In the genomic region with DNA sequence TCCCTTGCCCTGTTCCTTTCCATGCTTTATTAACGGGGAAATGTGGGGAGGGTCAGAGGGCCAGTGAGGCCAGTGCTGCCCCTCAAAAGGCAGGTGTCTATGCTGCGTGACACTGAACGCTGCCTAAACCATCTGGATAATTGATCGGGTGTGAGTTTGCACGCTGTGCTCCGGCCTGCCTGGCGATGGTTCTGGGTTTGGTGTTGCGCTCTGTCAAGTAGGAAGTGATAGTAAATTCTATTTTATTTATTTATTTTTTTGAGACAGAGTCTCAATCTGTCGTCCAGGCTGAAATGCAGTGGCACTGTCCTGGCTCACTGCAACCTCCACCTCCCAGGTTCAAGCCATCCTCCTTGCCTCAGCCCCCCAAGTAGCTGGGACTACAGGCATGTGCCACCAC, we compare ENCODE assay signal across 26 cellular contexts.
"Had no signal": no experiment of that assay in that cellular context is flagged by ENCODE, and none has a peak within 500 bp of the region (broad histone marks: within the 10 kb centered on the region; RNA-seq: fewer than 3 reads in every experiment).

No MANE protein-coding gene starts in this region.

- H3K27me3 ChIP-seq: ascending aorta, brain microvascular endothelial cell, esophagus squamous epithelium, left lung, tibial nerve had no signal

- H3K4me1 Mint-ChIP-seq: activated naive CD4-positive, alpha-beta T cell treated with anti-CD3 and anti-CD28 coated beads, Interleukin-2, amount 10 ng/mL, durations not matched to agents 7 days and 5 days had no signal

- DNase-seq: activated CD4-positive, alpha-beta T cell treated with anti-CD3 and anti-CD28 coated beads for 48 hours; activated CD4-positive, alpha-beta T cell treated with anti-CD3 and anti-CD28 coated beads, Interleukin-2, amount 50 U/mL, for 48 hours; activated CD8-positive, alpha-beta memory T cell treated with anti-CD3 and anti-CD28 coated beads for 24 hours; activated gamma-delta T cell; activated naive CD4-positive, alpha-beta T cell treated with anti-CD3 and anti-CD28 coated beads, Interleukin-2, amount 10 ng/mL, durations not matched to agents 7 days and 5 days; activated naive CD8-positive, alpha-beta T cell treated with anti-CD3 and anti-CD28 coated beads, Interleukin-2, amount 10 ng/mL, durations not matched to agents 7 days and 5 days; brain microvascular endothelial cell; effector CD4-positive, alpha-beta T cell; esophagus squamous epithelium; foreskin melanocyte; mucosa of descending colon; occipital lobe; right cardiac atrium; stimulated activated CD4-positive, alpha-beta T cell treated with anti-CD3 and anti-CD28 coated beads, Interleukin-15, amount 100 ng/mL, for 24 hours; stimulated activated CD4-positive, alpha-beta T cell treated with anti-CD3 and anti-CD28 coated beads, Interleukin-2, amount 100 ng/mL, for 24 hours; stimulated activated naive CD4-positive, alpha-beta T cell; T-helper 1 cell had no signal

- H3K4me3 ChIP-seq: ascending aorta, esophagus squamous epithelium, left lung, lower lobe of right lung, mucosa of descending colon, tibial nerve had no signal

- H3K27ac ChIP-seq: ascending aorta, brain microvascular endothelial cell, epithelial cell of prostate, esophagus squamous epithelium, left lung, lower lobe of right lung, parathyroid adenoma, tibial nerve had no signal

- H3K9me3 ChIP-seq: ascending aorta, esophagus squamous epithelium, left lung, lower lobe of right lung, mucosa of descending colon, tibial nerve had no signal

- H3K36me3 Mint-ChIP-seq: activated naive CD8-positive, alpha-beta T cell treated with anti-CD3 and anti-CD28 coated beads, Interleukin-2, amount 10 ng/mL, durations not matched to agents 7 days and 5 days; natural killer cell treated with Interleukin-12 subunit alpha and Interleukin-12 subunit beta and Interleukin-15 and Interleukin-18, amount 100 ng/mL, for 72 hours had no signal

- H3K4me1 ChIP-seq: ascending aorta, parathyroid adenoma had no signal

- H3K36me3 ChIP-seq: ascending aorta, brain microvascular endothelial cell, esophagus squamous epithelium had no signal

- H3K27ac Mint-ChIP-seq: activated naive CD4-positive, alpha-beta T cell treated with anti-CD3 and anti-CD28 coated beads, Interleukin-2, amount 10 ng/mL, durations not matched to agents 7 days and 5 days; activated naive CD8-positive, alpha-beta T cell treated with anti-CD3 and anti-CD28 coated beads, Interleukin-2, amount 10 ng/mL, durations not matched to agents 7 days and 5 days; dendritic cell treated with granulocyte-macrophage colony-stimulating factor and Interleukin-4, amounts not matched to agents 40 ng/mL and 50 ng/mL, for 4 days; natural killer cell treated with Interleukin-12 subunit alpha and Interleukin-12 subunit beta and Interleukin-15 and Interleukin-18, amount 100 ng/mL, for 72 hours had no signal

- H2AFZ ChIP-seq: parathyroid adenoma had no signal

- H3K27me3 Mint-ChIP-seq: activated naive CD4-positive, alpha-beta T cell treated with anti-CD3 and anti-CD28 coated beads, Interleukin-2, amount 10 ng/mL, durations not matched to agents 7 days and 5 days; dendritic cell treated with granulocyte-macrophage colony-stimulating factor and Interleukin-4, amounts not matched to agents 40 ng/mL and 50 ng/mL, for 4 days; natural killer cell treated with Interleukin-12 subunit alpha and Interleukin-12 subunit beta and Interleukin-15 and Interleukin-18, amount 100 ng/mL, for 72 hours had no signal

- H3K9me3 Mint-ChIP-seq: activated naive CD4-positive, alpha-beta T cell treated with anti-CD3 and anti-CD28 coated beads, Interleukin-2, amount 10 ng/mL, durations not matched to agents 7 days and 5 days; activated naive CD8-positive, alpha-beta T cell treated with anti-CD3 and anti-CD28 coated beads, Interleukin-2, amount 10 ng/mL, durations not matched to agents 7 days and 5 days; dendritic cell treated with granulocyte-macrophage colony-stimulating factor and Interleukin-4, amounts not matched to agents 40 ng/mL and 50 ng/mL, for 4 days; natural killer cell treated with Interleukin-12 subunit alpha and Interleukin-12 subunit beta and Interleukin-15 and Interleukin-18, amount 100 ng/mL, for 72 hours had no signal

- H3K9ac ChIP-seq: parathyroid adenoma had no signal

- ATAC-seq: activated CD4-positive, CD25-positive, alpha-beta regulatory T cell treated with anti-CD3 and anti-CD28 coated beads, Interleukin-2, amount 50 U/mL, for 24 hours; lower lobe of right lung; mucosa of descending colon; natural killer cell treated with Interleukin-12 subunit alpha and Interleukin-12 subunit beta and Interleukin-15 and Interleukin-18, amount 100 ng/mL, for 72 hours had no signal

- H3K4me3 Mint-ChIP-seq: activated naive CD4-positive, alpha-beta T cell treated with anti-CD3 and anti-CD28 coated beads, Interleukin-2, amount 10 ng/mL, durations not matched to agents 7 days and 5 days; activated naive CD8-positive, alpha-beta T cell treated with anti-CD3 and anti-CD28 coated beads, Interleukin-2, amount 10 ng/mL, durations not matched to agents 7 days and 5 days; dendritic cell treated with granulocyte-macrophage colony-stimulating factor and Interleukin-4, amounts not matched to agents 40 ng/mL and 50 ng/mL, for 4 days; natural killer cell treated with Interleukin-12 subunit alpha and Interleukin-12 subunit beta and Interleukin-15 and Interleukin-18, amount 100 ng/mL, for 72 hours had no signal
